In the genomic region with DNA sequence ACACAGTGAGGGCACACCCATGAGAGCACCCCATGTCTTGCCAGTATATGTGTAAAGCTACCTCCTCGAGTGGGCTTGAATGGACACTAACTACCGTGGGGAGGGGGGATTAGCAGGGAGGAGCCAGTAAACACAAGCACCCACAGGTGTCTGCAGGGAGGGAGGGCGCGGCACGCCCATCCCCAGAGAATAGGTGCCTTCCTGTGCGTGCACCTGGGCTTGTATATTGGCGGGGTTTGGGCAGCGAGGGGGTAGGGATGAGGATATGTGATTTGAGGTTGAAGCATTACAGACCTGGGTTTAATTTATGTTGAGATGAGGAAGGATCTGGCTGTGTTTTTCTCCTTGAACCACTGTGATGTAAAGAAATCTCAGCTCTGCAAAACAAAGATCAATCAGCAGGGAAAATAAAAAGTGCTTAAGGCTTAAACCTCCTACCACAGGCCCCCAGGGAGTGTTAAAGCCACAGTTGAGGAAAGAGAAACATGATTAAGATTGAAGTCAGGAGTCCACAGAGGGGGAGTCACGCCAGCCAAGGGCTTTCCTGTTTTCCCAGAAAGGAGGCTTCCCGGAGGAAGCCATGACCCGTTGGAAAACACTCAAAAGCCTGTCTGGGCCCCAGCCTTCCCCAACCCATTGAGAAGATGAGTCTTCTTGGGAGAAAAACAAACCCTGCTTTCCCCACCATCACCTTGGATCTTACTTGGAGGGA, we compare ENCODE assay signal across 1 cellular context.
A peak's percentile ranks its signal among the peaks of the same experiment; 100 is the strongest.
TF ChIP-seq lines count a peak whose summit lies in the region.

No MANE protein-coding gene starts in this region.

TF ChIP-seq in IMR-90, 13 proteins besides CTCF, POLR2A, EP300 and RAD21:
- TF ChIP-seq, protein P1, sequence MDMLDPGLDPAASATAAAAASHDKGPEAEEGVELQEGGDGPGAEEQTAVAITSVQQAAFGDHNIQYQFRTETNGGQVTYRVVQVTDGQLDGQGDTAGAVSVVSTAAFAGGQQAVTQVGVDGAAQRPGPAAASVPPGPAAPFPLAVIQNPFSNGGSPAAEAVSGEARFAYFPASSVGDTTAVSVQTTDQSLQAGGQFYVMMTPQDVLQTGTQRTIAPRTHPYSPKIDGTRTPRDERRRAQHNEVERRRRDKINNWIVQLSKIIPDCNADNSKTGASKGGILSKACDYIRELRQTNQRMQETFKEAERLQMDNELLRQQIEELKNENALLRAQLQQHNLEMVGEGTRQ (IDR thresholded peaks at IDR 0.05; ENCODE audit: low read depth, low read length) = no peak
- TF ChIP-seq MAZ (IDR thresholded peaks at IDR 0.05; ENCODE audit: borderline replicate concordance, low read depth, low read length) = peak; percentile 25; the same call in 1 of the 2 replicates
